ENCODE assay signal across 24 cellular contexts in the genomic region with DNA sequence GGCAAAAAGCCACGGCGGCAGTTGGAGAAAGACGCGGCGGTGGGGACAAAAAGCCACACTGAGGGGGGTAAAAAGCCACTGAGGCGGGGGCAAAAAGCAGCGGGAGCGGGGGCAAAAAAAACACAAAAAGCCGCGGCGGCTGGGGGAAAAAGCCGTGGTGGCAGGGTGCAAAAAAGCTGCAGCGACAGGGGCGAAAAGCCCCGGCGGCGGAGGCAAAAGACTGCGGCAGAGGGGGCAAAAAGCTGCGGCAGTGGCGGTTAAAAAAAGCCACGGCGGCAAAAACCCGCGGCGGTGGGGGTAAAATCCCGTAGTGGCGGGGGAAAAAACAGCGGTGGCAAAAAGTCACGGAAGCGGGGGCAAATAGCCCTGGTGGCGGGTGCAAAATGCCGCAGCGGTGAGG.
DNase-seq lines count a peak whose midpoint lies in the region; ATAC-seq, FAIRE-seq and TF ChIP-seq lines count a peak whose summit lies in the region.
"Had no signal": no experiment of that assay in that cellular context is flagged by ENCODE, and none has a peak within 500 bp of the region (broad histone marks: within the 10 kb centered on the region; RNA-seq: fewer than 3 reads in every experiment).

No MANE protein-coding gene starts in this region.

- TF ChIP-seq CTCF in GM13976 (IDR thresholded peaks at IDR 0.05; ENCODE audit: borderline replicate concordance, control extremely low read depth, extremely low read depth, insufficient read depth, missing control alignments), result no peak
- TF ChIP-seq CTCF in RWPE1 (conservative IDR thresholded peaks at IDR 0.05; ENCODE audit: low read depth), result no peak
- TF ChIP-seq CTCF in lower lobe of right lung (IDR thresholded peaks at IDR 0.05), result no peak

- H3K4me3 ChIP-seq in HAP-1 (no peak overlapping the region), lower lobe of right lung (no peak overlapping the region)
- H3K4me3 ChIP-seq: BLaER1 had no signal

- in situ Hi-C loops in GM13976 (cut with MboI; ENCODE audit: low sequenced_read_pairs, unreplicated experiment), result no loop called here
- in situ Hi-C loops in HAP-1 (cut with MboI; ENCODE audit: low sequenced_read_pairs), result no loop called here

- H3K27ac ChIP-seq in RWPE1 (no peak overlapping the region), lower lobe of right lung (no peak overlapping the region)
- H3K27ac ChIP-seq: BLaER1 had no signal

- H3K9me3 ChIP-seq in HAP-1 (no peaks in the 10 kb centered on the region; the same call in 1 of the 2 replicates), lower lobe of right lung (no peaks in the 10 kb centered on the region)
- H3K9me3 ChIP-seq: BE2C had no signal

- H3K4me1 ChIP-seq in HAP-1 (no peaks in the 10 kb centered on the region), lower lobe of right lung (no peaks in the 10 kb centered on the region)
- H3K4me1 ChIP-seq: BE2C, BLaER1 had no signal

- intact Hi-C loops in sciatic nerve (cut with DNase I) (no loop called here), lower lobe of right lung (cut with DNase I) (no loop called here)

- POLR2A ChIA-PET in RWPE1 (lab: Yijun Ruan, JAX; ENCODE audit: low non-redundant PET), result no interaction called here

- H3K36me3 ChIP-seq in HAP-1 (replicated peaks) (no peaks in the 10 kb centered on the region), lower lobe of right lung (no peaks in the 10 kb centered on the region)
- H3K36me3 ChIP-seq: BE2C, BLaER1 had no signal

- H3K27me3 ChIP-seq in HAP-1 (ENCODE audit: low read depth) (no peaks in the 10 kb centered on the region), lower lobe of right lung (ENCODE audit: low read depth) (no peaks in the 10 kb centered on the region)
- H3K27me3 ChIP-seq: BE2C, BLaER1 had no signal

- ATAC-seq in sciatic nerve, result no peak
- ATAC-seq in HG02571 (IDR thresholded peaks at IDR 0.05; ENCODE audit: unreplicated experiment), result no peak
- no peak for ATAC-seq in lower lobe of right lung

- DNase-seq in GM13976 (ENCODE audit: low spot score) (peak; percentile 1), islet precursor cell (peak; percentile 32), sciatic nerve (ENCODE audit: low spot score) (peak; percentile 57), urothelium cell line (ENCODE audit: low spot score) (peak; percentile 14), HAP-1 (ENCODE audit: low spot score in 2 of 2) (no peak), RWPE1 (ENCODE audit: low spot score) (no peak), lower lobe of right lung (no peak)
- DNase-seq: 8988T; ACHN; BE2C; C1 segment of cervical spinal cord; CD4-positive, alpha-beta memory T cell; CD4-positive, CD25-positive, alpha-beta regulatory T cell; CD8-positive, alpha-beta memory T cell; COR-L47; DMS79 treated with DMSO at 0.1 percent for 48 hours; GF-D8 had no signal

- no peak for FAIRE-seq in urothelium cell line (lab: Jason Lieb, UNC)
- FAIRE-seq: A204.1, D721Med, G401.6, GM12891, GM18507 had no signal

- CTCF ChIA-PET in RWPE1 (lab: Yijun Ruan, JAX), result no interaction called here

Comparison
In these comparisons a context has a peak if more than half of its experiments do, and no peak if none do; other contexts are left out.
1. DNase-seq: peak in GM13976 (single experiment), islet precursor cell (single experiment), sciatic nerve (single experiment) and urothelium cell line (single experiment); none in HAP-1 (0 of 2), RWPE1 (single experiment) and lower lobe of right lung (single experiment).